ENCODE assay signal across 15 cellular contexts in genomic region chr5:149443210-149443609, GRCh38.
DNase-seq lines count a peak whose midpoint lies in the region; ATAC-seq and TF ChIP-seq lines count a peak whose summit lies in the region.
"Had no signal": no experiment of that assay in that cellular context is flagged by ENCODE, and none has a peak within 500 bp of the region (broad histone marks: within the 10 kb centered on the region; RNA-seq: fewer than 3 reads in every experiment).

No MANE protein-coding gene starts in this region.

- H3K27ac ChIP-seq in SK-N-SH (ENCODE audit: low read depth in 2 of 2, low read length in 1 of 2) (peak overlapping the region in 1 of 2 experiments; percentile 70; a peak in 2 of 4 replicates), epithelial cell of prostate (peak overlapping the region; percentile 86), neural cell (ENCODE audit: low read length) (no peak overlapping the region)
- H3K27ac ChIP-seq: 22Rv1 had no signal

- peaks cover 4 to 19% of the 10 kb centered on the region in 2 experiments; a peak in 2 of 4 replicates for H3K4me1 ChIP-seq in SK-N-SH (ENCODE audit: control insufficient read depth in 1 of 2, insufficient read depth in 2 of 2, low read depth in 1 of 2, low read length in 1 of 2)

- H3K27me3 Mint-ChIP-seq in type B pancreatic cell: no peaks in the 10 kb centered on the region
- H3K27me3 Mint-ChIP-seq: activated CD4-positive, alpha-beta T cell treated with anti-CD3 and anti-CD28 coated beads for 36 hours; activated naive CD8-positive, alpha-beta T cell treated with anti-CD3 and anti-CD28 coated beads for 36 hours; CD4-positive, alpha-beta memory T cell had no signal

- H2AFZ ChIP-seq in SK-N-SH (ENCODE audit: low read depth): no peak overlapping the region; the same call in 1 of the 2 replicates
- peak overlapping the region; percentile 21 for H2AFZ ChIP-seq in neural cell (ENCODE audit: low read depth, low read length)

- H3K4me2 ChIP-seq in SK-N-SH: no peak overlapping the region
- H3K4me2 ChIP-seq in neural cell (ENCODE audit: low read length): no peak overlapping the region

- H3K79me2 ChIP-seq in SK-N-SH (ENCODE audit: insufficient read depth) (no peaks in the 10 kb centered on the region), neural cell (replicated peaks; ENCODE audit: insufficient read depth, low read length) (no peaks in the 10 kb centered on the region)

- no peaks in the 10 kb centered on the region for H3K36me3 Mint-ChIP-seq in type B pancreatic cell
- H3K36me3 Mint-ChIP-seq: activated naive CD8-positive, alpha-beta T cell treated with anti-CD3 and anti-CD28 coated beads for 36 hours; CD4-positive, alpha-beta memory T cell; memory B cell had no signal

- H3F3A ChIP-seq in SK-N-SH (replicated peaks; ENCODE audit: insufficient read depth) (peaks cover 22% of the 10 kb centered on the region), neural cell (ENCODE audit: insufficient read depth, low read length, poor library complexity, severe bottlenecking) (no peaks in the 10 kb centered on the region)

- no peak overlapping the region for H3K4me3 Mint-ChIP-seq in type B pancreatic cell
- H3K4me3 Mint-ChIP-seq: activated CD4-positive, alpha-beta T cell treated with anti-CD3 and anti-CD28 coated beads for 36 hours; activated naive CD8-positive, alpha-beta T cell treated with anti-CD3 and anti-CD28 coated beads for 36 hours; CD4-positive, alpha-beta memory T cell; memory B cell; T-helper 1 cell treated with Interleukin-12 subunit alpha and Interleukin-12 subunit beta and Interleukin-4 antibody, amounts not matched to agents 30 μg/mL and 1 μg/mL, for 36 hours had no signal

- H3K4me1 Mint-ChIP-seq in type B pancreatic cell (ENCODE audit: unreplicated experiment): peaks cover 41% of the 10 kb centered on the region

- peak overlapping the region; percentile 4 for H3K27ac Mint-ChIP-seq in type B pancreatic cell
- H3K27ac Mint-ChIP-seq: activated CD4-positive, alpha-beta T cell treated with anti-CD3 and anti-CD28 coated beads for 36 hours; activated naive CD8-positive, alpha-beta T cell treated with anti-CD3 and anti-CD28 coated beads for 36 hours; memory B cell; T-helper 1 cell treated with Interleukin-12 subunit alpha and Interleukin-12 subunit beta and Interleukin-4 antibody, amounts not matched to agents 30 μg/mL and 1 μg/mL, for 36 hours had no signal

- no peak for TF ChIP-seq RAD21 in SK-N-SH (IDR thresholded peaks at IDR 0.05; ENCODE audit: low read length)
- TF ChIP-seq RAD21 in neural cell (conservative IDR thresholded peaks at IDR 0.05): no peak

- CTCF ChIA-PET in SK-N-SH (lab: Yijun Ruan, JAX): interaction anchor here (0.6 to 52.5 kb wide), 24 partner anchors 9 to 174 kb away, joined by 3 to 1751 read pairs (median 10); partner anchors contain the start of genes ARHGEF37, CSNK1A1, IL17B and PCYOX1L

- TF ChIP-seq CTCF in SK-N-SH (IDR thresholded peaks at IDR 0.05) (no peak), neural cell (IDR thresholded peaks at IDR 0.05; ENCODE audit: poor library complexity, severe bottlenecking) (no peak), type B pancreatic cell (conservative IDR thresholded peaks at IDR 0.05) (no peak)

- H3K9me3 Mint-ChIP-seq in type B pancreatic cell: no peaks in the 10 kb centered on the region
- H3K9me3 Mint-ChIP-seq: activated naive CD8-positive, alpha-beta T cell treated with anti-CD3 and anti-CD28 coated beads for 36 hours; memory B cell; T-helper 1 cell treated with Interleukin-12 subunit alpha and Interleukin-12 subunit beta and Interleukin-4 antibody, amounts not matched to agents 30 μg/mL and 1 μg/mL, for 36 hours had no signal

- H3K9me3 ChIP-seq in SK-N-SH (no peaks in the 10 kb centered on the region), neural cell (ENCODE audit: low read length) (no peaks in the 10 kb centered on the region)

- H3K36me3 ChIP-seq in SK-N-SH (replicated peaks in 1 of 2; ENCODE audit: control insufficient read depth in 1 of 2, insufficient read depth in 2 of 2, low read length in 1 of 2) (no peaks in the 10 kb centered on the region), neural cell (ENCODE audit: insufficient read depth, low read length) (no peaks in the 10 kb centered on the region)

- H4K20me1 ChIP-seq in SK-N-SH (ENCODE audit: insufficient read depth) (no peaks in the 10 kb centered on the region), neural cell (ENCODE audit: insufficient read depth) (no peaks in the 10 kb centered on the region)

- H3K9me2 ChIP-seq in SK-N-SH: no peaks in the 10 kb centered on the region
- H3K9me2 ChIP-seq in neural cell (ENCODE audit: insufficient read depth, low read length): no peaks in the 10 kb centered on the region

- ATAC-seq in SK-N-SH treated with all-trans-retinoic acid at 6 μM for 48 hours: no peak
- ATAC-seq in HG02678 (IDR thresholded peaks at IDR 0.05; ENCODE audit: unreplicated experiment): no peak

- DNase-seq in SK-N-SH (no peak), epithelial cell of prostate (ENCODE audit: low read depth, low spot score) (no peak), type B pancreatic cell (ENCODE audit: extremely low spot score, unreplicated experiment) (no peak), SIG-M5 (lab: John Stamatoyannopoulos, UW) (no peak), HuH-7.5 (ENCODE audit: low spot score) (no peak)
- DNase-seq: NCI-H1417 treated with DMSO at 0.1 percent for 48 hours had no signal

- no peaks in the 10 kb centered on the region for H3K27me3 ChIP-seq in SK-N-SH (ENCODE audit: insufficient read depth)
- no peaks in the 10 kb centered on the region for H3K27me3 ChIP-seq in neural cell (ENCODE audit: insufficient read depth, low read depth, low read length)

- 85% methylated on average over 7 of the region's 7 CpGs for WGBS in SK-N-SH (ENCODE audit: low lambda C conversion rate)

- H3K9ac ChIP-seq in SK-N-SH (0 out of 2 replicates have a peak overlapping the region, but pooled peaks have one; percentile 42), neural cell (ENCODE audit: low read length) (no peak overlapping the region)

- TF ChIP-seq EP300 in SK-N-SH (IDR thresholded peaks at IDR 0.05; ENCODE audit: borderline replicate concordance in 1 of 2, low read depth in 1 of 2, low read length in 1 of 2) (no peak), neural cell (conservative IDR thresholded peaks at IDR 0.05; ENCODE audit: poor library complexity, severe bottlenecking) (no peak)

- POLR2A ChIA-PET in SK-N-SH (lab: Yijun Ruan, JAX): interaction anchor here (0.9 kb wide), 1 partner anchor 108 kb away, joined by 3 read pairs; the partner anchor contains the start of gene CSNK1A1

- H3K4me3 ChIP-seq in SK-N-SH (ENCODE audit: low read depth in 2 of 2, low read length in 1 of 2) (no peak overlapping the region), neural cell (ENCODE audit: low read length) (no peak overlapping the region)

TF ChIP-seq in SK-N-SH, 30 proteins besides CTCF, POLR2A, EP300 and RAD21 (continues in another document):
- TF ChIP-seq EZH2phosphoT487 (IDR thresholded peaks at IDR 0.05; ENCODE audit: borderline replicate concordance, low read depth) (no peak), TAF1 (IDR thresholded peaks at IDR 0.05; ENCODE audit: borderline replicate concordance, low read depth, low read length) (no peak), TEAD4 (IDR thresholded peaks at IDR 0.05; ENCODE audit: borderline replicate concordance, insufficient read depth) (no peak), FOSL2 (IDR thresholded peaks at IDR 0.05; ENCODE audit: borderline replicate concordance, low read depth) (no peak), MXI1 (IDR thresholded peaks at IDR 0.05; ENCODE audit: low read depth, low read length) (no peak), RFX5 (IDR thresholded peaks at IDR 0.05; ENCODE audit: low read length) (no peak), SMC3 (IDR thresholded peaks at IDR 0.05; ENCODE audit: low read depth, low read length) (no peak), RCOR1 (IDR thresholded peaks at IDR 0.05; ENCODE audit: low read length) (no peak)

TF ChIP-seq in SK-N-SH treated with all-trans-retinoic acid at 6 μM for 48 hours, 23 proteins besides CTCF, POLR2A, EP300 and RAD21 (continues in another document):
- TF ChIP-seq PPARA (CRISPR knock-in tag; IDR thresholded peaks at IDR 0.05; ENCODE audit: borderline replicate concordance) (no peak), ZFP30 (CRISPR knock-in tag; IDR thresholded peaks at IDR 0.05) (no peak), RARB (CRISPR knock-in tag; IDR thresholded peaks at IDR 0.05) (no peak), ESRRG (CRISPR knock-in tag; IDR thresholded peaks at IDR 0.05) (no peak), ZNF8 (CRISPR knock-in tag; IDR thresholded peaks at IDR 0.05) (no peak)
- TF ChIP-seq, protein P1, sequence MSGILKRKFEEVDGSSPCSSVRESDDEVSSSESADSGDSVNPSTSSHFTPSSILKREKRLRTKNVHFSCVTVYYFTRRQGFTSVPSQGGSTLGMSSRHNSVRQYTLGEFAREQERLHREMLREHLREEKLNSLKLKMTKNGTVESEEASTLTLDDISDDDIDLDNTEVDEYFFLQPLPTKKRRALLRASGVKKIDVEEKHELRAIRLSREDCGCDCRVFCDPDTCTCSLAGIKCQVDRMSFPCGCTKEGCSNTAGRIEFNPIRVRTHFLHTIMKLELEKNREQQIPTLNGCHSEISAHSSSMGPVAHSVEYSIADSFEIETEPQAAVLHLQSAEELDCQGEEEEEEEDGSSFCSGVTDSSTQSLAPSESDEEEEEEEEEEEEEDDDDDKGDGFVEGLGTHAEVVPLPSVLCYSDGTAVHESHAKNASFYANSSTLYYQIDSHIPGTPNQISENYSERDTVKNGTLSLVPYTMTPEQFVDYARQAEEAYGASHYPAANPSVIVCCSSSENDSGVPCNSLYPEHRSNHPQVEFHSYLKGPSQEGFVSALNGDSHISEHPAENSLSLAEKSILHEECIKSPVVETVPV (CRISPR knock-in tag; IDR thresholded peaks at IDR 0.05): no peak

TF ChIP-seq in neural cell, 6 proteins besides CTCF, POLR2A, EP300 and RAD21 (continues in another document):
- TF ChIP-seq TAF1 (IDR thresholded peaks at IDR 0.05; ENCODE audit: low read depth): no peak
- no peak for TF ChIP-seq SMC3 (conservative IDR thresholded peaks at IDR 0.05; ENCODE audit: poor library complexity)
- no peak for TF ChIP-seq MXI1 (conservative IDR thresholded peaks at IDR 0.05; ENCODE audit: poor library complexity, severe bottlenecking)
- no peak for TF ChIP-seq POLR2AphosphoS5 (IDR thresholded peaks at IDR 0.05)
- TF ChIP-seq EZH2 (IDR thresholded peaks at IDR 0.05; ENCODE audit: borderline replicate concordance, insufficient read depth, low read length, poor library complexity, severe bottlenecking): no peak
